Comparison of ENCODE assay signal across 15 cellular contexts in genomic region chr3:81291586-81291985, GRCh38.
DNase-seq lines count a peak whose midpoint lies in the region; TF ChIP-seq lines count a peak whose summit lies in the region.
"Had no signal": no experiment of that assay in that cellular context is flagged by ENCODE, and none has a peak within 500 bp of the region (broad histone marks: within the 10 kb centered on the region; RNA-seq: fewer than 3 reads in every experiment).

No MANE protein-coding gene starts in this region.

- H3K27me3 ChIP-seq in testis = no peaks in the 10 kb centered on the region

- H3K9me3 ChIP-seq in testis = no peaks in the 10 kb centered on the region

- H3K36me3 ChIP-seq in testis (ENCODE audit: low read depth, missing control alignments) = no peaks in the 10 kb centered on the region

- no peak for TF ChIP-seq CTCF in testis (IDR thresholded peaks at IDR 0.05)

- no peaks in the 10 kb centered on the region for H3K4me1 ChIP-seq in testis

- intact Hi-C loops in testis (cut with DNase I; ENCODE audit: low total_unique reads) = no loop called here

- no peak overlapping the region for H3K27ac ChIP-seq in testis

- DNase-seq in SW480 (ENCODE audit: low spot score) = peak; percentile 73
- peak; percentile 67 for DNase-seq in astrocyte of the hippocampus (ENCODE audit: low read depth, low spot score)
- peak; percentile 73 for DNase-seq in renal cortical epithelial cell (ENCODE audit: low read depth)
- no peak for DNase-seq in HUDEP-2 (lab: John Stamatoyannopoulos, UW; ENCODE audit: unreplicated experiment in 76 of 76)
- no peak for DNase-seq in testis
- no peak for DNase-seq in retina
- DNase-seq: C1 segment of cervical spinal cord; Calu3; CD4-positive, alpha-beta memory T cell; COR-L47; DMS53; DMS79 treated with DMSO at 0.1 percent for 48 hours; GF-D8; H9 had no signal

- no peak for TF ChIP-seq POLR2A in testis (IDR thresholded peaks at IDR 0.05)

- H3K4me3 ChIP-seq in testis = no peak overlapping the region
- H3K4me3 ChIP-seq: GM23338 had no signal

- WGBS in testis, 2 donors = 67 to 79% methylated on average over 1 of the region's 1 CpG

Comparison
In these comparisons a context has a peak if more than half of its experiments do, and no peak if none do; other contexts are left out.
1. DNase-seq: peak in SW480 (single experiment), astrocyte of the hippocampus (single experiment) and renal cortical epithelial cell (single experiment); none in HUDEP-2 (0 of 76), testis (single experiment) and retina (single experiment).